Comparison of ENCODE assay signal across 8 cellular contexts in the genomic region with DNA sequence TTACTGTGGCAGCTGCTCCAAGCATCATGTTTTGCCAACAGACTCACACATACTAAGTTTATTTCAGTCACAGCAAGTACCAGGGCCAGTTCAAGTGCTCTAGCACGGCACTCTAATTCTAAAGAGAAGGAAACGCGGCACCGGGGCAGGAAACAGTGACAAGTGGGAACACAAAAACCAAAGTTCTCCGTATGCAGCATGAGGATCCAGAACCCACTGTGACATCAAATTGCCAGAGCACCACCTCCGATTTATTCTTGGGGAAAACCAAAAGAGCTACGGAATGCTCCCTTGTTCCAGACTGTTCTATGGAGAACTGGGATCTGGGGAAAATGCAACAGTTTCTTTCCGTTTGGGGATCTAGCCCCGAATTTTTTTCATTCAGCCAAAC. TPM values are rescaled to one million over a fixed set of nuclear protein-coding genes. Genes with fewer than 3 reads are reported as not detected.
DNase-seq lines count a peak whose midpoint lies in the region; ATAC-seq lines count a peak whose summit lies in the region.

No MANE protein-coding gene starts in this region.

- H4K91ac ChIP-seq in neuronal stem cell (ENCODE audit: low read depth, low read length, poor library complexity) = no peak overlapping the region

- no peak overlapping the region for H3K18ac ChIP-seq in neuronal stem cell (ENCODE audit: low read length)

- H2BK12ac ChIP-seq in neuronal stem cell (ENCODE audit: low read length) = no peak overlapping the region

- intact Hi-C loops in activated naive CD4-positive, alpha-beta T cell treated with anti-CD3 and anti-CD28 coated beads for 36 hours (cut with micrococcal nuclease) = loop anchor here (1.0 to 10.0 kb wide), 8 partner anchors 242 to 1268 kb away; a partner anchor contains a TSS

- DNase-seq in activated naive CD4-positive, alpha-beta T cell treated with anti-CD3 and anti-CD28 coated beads for 36 hours = peak; percentile 49
- DNase-seq in activated naive CD4-positive, alpha-beta T cell treated with Interleukin-2 at 50 U/mL for 16 hours = no peak
- DNase-seq in neuronal stem cell (ENCODE audit: low spot score) = no peak
- no peak for DNase-seq in NCI-H1436 (lab: John Stamatoyannopoulos, UW)
- DNase-seq in SIG-M5 (lab: John Stamatoyannopoulos, UW) = no peak

- H3K27ac ChIP-seq in esophagus (ENCODE audit: low read depth in 2 of 2, low read length in 1 of 2) = no peak overlapping the region
- H3K27ac ChIP-seq in neuronal stem cell (replicated peaks; ENCODE audit: low read length) = no peak overlapping the region

- peak overlapping the region; percentile 85 for H3K4me3 Mint-ChIP-seq in activated naive CD4-positive, alpha-beta T cell treated with anti-CD3 and anti-CD28 coated beads for 36 hours
- peak overlapping the region; percentile 93 for H3K4me3 Mint-ChIP-seq in T-helper 1 cell treated with Interleukin-12 subunit alpha and Interleukin-12 subunit beta and Interleukin-4 antibody, amounts not matched to agents 30 μg/mL and 1 μg/mL, for 36 hours

- no peak overlapping the region for H4K8ac ChIP-seq in neuronal stem cell (ENCODE audit: low read depth, low read length)

- H3K9me3 ChIP-seq in esophagus (ENCODE audit: control insufficient read depth in 2 of 2, insufficient read depth in 1 of 2, low read depth in 1 of 2, low read length in 1 of 2) (no peaks in the 10 kb centered on the region), neuronal stem cell (replicated peaks in 1 of 2; ENCODE audit: control insufficient read depth in 2 of 2, insufficient read depth in 1 of 2, low read depth in 1 of 2, low read length in 2 of 2) (no peaks in the 10 kb centered on the region)

- peak overlapping the region; percentile 95 for H2AFZ ChIP-seq in neuronal stem cell (ENCODE audit: low read length)

- no peak overlapping the region for H3K9ac ChIP-seq in neuronal stem cell (ENCODE audit: low read depth, low read length, poor library complexity)

- H3K14ac ChIP-seq in neuronal stem cell (ENCODE audit: low read length) = no peak overlapping the region

- peaks cover 38% of the 10 kb centered on the region for H3K4me1 Mint-ChIP-seq in activated naive CD4-positive, alpha-beta T cell treated with anti-CD3 and anti-CD28 coated beads for 36 hours (ENCODE audit: low read depth)
- peaks cover 24% of the 10 kb centered on the region for H3K4me1 Mint-ChIP-seq in T-helper 1 cell treated with Interleukin-12 subunit alpha and Interleukin-12 subunit beta and Interleukin-4 antibody, amounts not matched to agents 30 μg/mL and 1 μg/mL, for 36 hours (ENCODE audit: low read depth)

- H2BK5ac ChIP-seq in neuronal stem cell (ENCODE audit: low read length) = no peak overlapping the region

- no peaks in the 10 kb centered on the region for H3K27me3 ChIP-seq in esophagus (ENCODE audit: control insufficient read depth in 1 of 2, insufficient read depth in 2 of 2, low read length in 2 of 2)
- H3K27me3 ChIP-seq in neuronal stem cell (ENCODE audit: control insufficient read depth in 3 of 3, insufficient read depth in 3 of 3, low read depth in 1 of 3, low read length in 3 of 3) = peaks cover 0 to 11% (median 0%) of the 10 kb centered on the region in 3 experiments

- H3K36me3 ChIP-seq in esophagus (ENCODE audit: control insufficient read depth in 2 of 2, insufficient read depth in 2 of 2, low read length in 1 of 2) = no peaks in the 10 kb centered on the region
- H3K36me3 ChIP-seq in neuronal stem cell (replicated peaks in 1 of 2; ENCODE audit: control insufficient read depth in 2 of 2, insufficient read depth in 2 of 2, low read length in 2 of 2) = no peaks in the 10 kb centered on the region

- H3K79me1 ChIP-seq in neuronal stem cell (ENCODE audit: low read depth, low read length) = no peaks in the 10 kb centered on the region

- peak overlapping the region; percentile 88 for H3K27ac Mint-ChIP-seq in activated naive CD4-positive, alpha-beta T cell treated with anti-CD3 and anti-CD28 coated beads for 36 hours
- H3K27ac Mint-ChIP-seq in T-helper 1 cell treated with Interleukin-12 subunit alpha and Interleukin-12 subunit beta and Interleukin-4 antibody, amounts not matched to agents 30 μg/mL and 1 μg/mL, for 36 hours = peak overlapping the region; percentile 93

- peak overlapping the region; percentile 73 to 83 for H3K4me3 ChIP-seq in esophagus (ENCODE audit: low read depth in 1 of 2, low read length in 2 of 2)
- H3K4me3 ChIP-seq in neuronal stem cell (ENCODE audit: low read length in 2 of 2) = peak overlapping the region; percentile 50 to 60

- no peaks in the 10 kb centered on the region for H3K9me3 Mint-ChIP-seq in activated naive CD4-positive, alpha-beta T cell treated with anti-CD3 and anti-CD28 coated beads for 36 hours
- H3K9me3 Mint-ChIP-seq in T-helper 1 cell treated with Interleukin-12 subunit alpha and Interleukin-12 subunit beta and Interleukin-4 antibody, amounts not matched to agents 30 μg/mL and 1 μg/mL, for 36 hours = no peaks in the 10 kb centered on the region

- 1 to 3% methylated on average over 9 of the region's 9 CpGs for WGBS in esophagus, 2 donors
- WGBS in neuronal stem cell (ENCODE audit: extremely low coverage in 2 of 2, insufficient read length in 2 of 2, insufficient replicate concordance in 1 of 2), 2 donors = no CpG with 5 or more reads among the region's 9 CpGs

- peaks cover 29% of the 10 kb centered on the region for H3K36me3 Mint-ChIP-seq in activated naive CD4-positive, alpha-beta T cell treated with anti-CD3 and anti-CD28 coated beads for 36 hours (ENCODE audit: low read depth)
- peaks cover 6% of the 10 kb centered on the region for H3K36me3 Mint-ChIP-seq in T-helper 1 cell treated with Interleukin-12 subunit alpha and Interleukin-12 subunit beta and Interleukin-4 antibody, amounts not matched to agents 30 μg/mL and 1 μg/mL, for 36 hours (ENCODE audit: low read depth)

- H3K4me1 ChIP-seq in esophagus (ENCODE audit: control insufficient read depth in 2 of 2, insufficient read depth in 2 of 2, low read length in 1 of 2) (peaks cover 0 to 3% of the 10 kb centered on the region in 2 donors), neuronal stem cell (ENCODE audit: control insufficient read depth in 2 of 2, insufficient read depth in 1 of 2, low read depth in 1 of 2, low read length in 2 of 2) (peaks cover 2 to 3% of the 10 kb centered on the region in 2 donors)

- H3K27me3 Mint-ChIP-seq in activated naive CD4-positive, alpha-beta T cell treated with anti-CD3 and anti-CD28 coated beads for 36 hours (ENCODE audit: low read depth) = no peaks in the 10 kb centered on the region
- peaks cover 4% of the 10 kb centered on the region for H3K27me3 Mint-ChIP-seq in T-helper 1 cell treated with Interleukin-12 subunit alpha and Interleukin-12 subunit beta and Interleukin-4 antibody, amounts not matched to agents 30 μg/mL and 1 μg/mL, for 36 hours (ENCODE audit: low read depth)

- no peak overlapping the region for H2AK5ac ChIP-seq in neuronal stem cell (ENCODE audit: low read depth, low read length)

- H3K23ac ChIP-seq in neuronal stem cell (ENCODE audit: low read depth, low read length, poor library complexity) = no peak overlapping the region

- H2BK15ac ChIP-seq in neuronal stem cell (ENCODE audit: low read length) = no peak overlapping the region

- CTCF ChIA-PET in activated naive CD4-positive, alpha-beta T cell treated with anti-CD3 and anti-CD28 coated beads for 36 hours (lab: Charles Lee) = no interaction called here

- H3K4ac ChIP-seq in neuronal stem cell (ENCODE audit: low read length) = no peak overlapping the region

- peak overlapping the region; percentile 59 for H3K4me2 ChIP-seq in neuronal stem cell (ENCODE audit: insufficient read depth, low read length, poor library complexity, severe bottlenecking)

- peak; percentile 4 for ATAC-seq in HG03039 (IDR thresholded peaks at IDR 0.05; ENCODE audit: unreplicated experiment)

- no peak overlapping the region for H2BK120ac ChIP-seq in neuronal stem cell (ENCODE audit: low read depth, low read length)

RNA-seq across cellular contexts. Expression of a gene that starts 0.4 kb away (rescaled TPM):
- total RNA-seq in activated naive CD4-positive, alpha-beta T cell treated with anti-CD3 and anti-CD28 coated beads for 36 hours = 10 to 100 TPM; 15.0 to 16.7 TPM
- polyA plus RNA-seq in esophagus = 1 to 10 TPM; 1.8 to 4.0 TPM
- 6.0 TPM for polyA plus RNA-seq in neuronal stem cell (2013, experiment 1 of 2)
- polyA plus RNA-seq in neuronal stem cell (2013, experiment 2 of 2) = 6.1 TPM
